Comparison of ENCODE assay signal across 10 cellular contexts in genomic region chr1:154767315-154768240, GRCh38.
DNase-seq lines count a peak whose midpoint lies in the region; ATAC-seq and TF ChIP-seq lines count a peak whose summit lies in the region.
"Had no signal": no experiment of that assay in that cellular context is flagged by ENCODE, and none has a peak within 500 bp of the region (broad histone marks: within the 10 kb centered on the region; RNA-seq: fewer than 3 reads in every experiment).

No MANE protein-coding gene starts in this region.

- no peak overlapping the region for H3K4me3 ChIP-seq in parathyroid adenoma (ENCODE audit: low read depth, low read length)

- no peak overlapping the region for H2AFZ ChIP-seq in parathyroid adenoma

- H3K9me3 ChIP-seq in parathyroid adenoma (ENCODE audit: control insufficient read depth, low read length): no peaks in the 10 kb centered on the region

- no peaks in the 10 kb centered on the region for H3K4me1 ChIP-seq in foreskin keratinocyte
- H3K4me1 ChIP-seq in parathyroid adenoma: no peaks in the 10 kb centered on the region

- H3K9ac ChIP-seq in parathyroid adenoma: no peak overlapping the region

- no peak overlapping the region for H3K27ac Mint-ChIP-seq in activated naive CD8-positive, alpha-beta T cell treated with anti-CD3 and anti-CD28 coated beads for 36 hours
- H3K27ac Mint-ChIP-seq: natural killer cell treated with Interleukin-12 subunit alpha and Interleukin-12 subunit beta and Interleukin-15 and Interleukin-18, amount 100 ng/mL, for 72 hours had no signal

- H3K4me2 ChIP-seq in parathyroid adenoma (ENCODE audit: low read length): no peak overlapping the region

- H3K27ac ChIP-seq in foreskin keratinocyte (no peak overlapping the region), parathyroid adenoma (peak overlapping the region; percentile 24)

- H3K9me3 Mint-ChIP-seq in activated naive CD8-positive, alpha-beta T cell treated with anti-CD3 and anti-CD28 coated beads for 36 hours: no peaks in the 10 kb centered on the region
- H3K9me3 Mint-ChIP-seq: natural killer cell treated with Interleukin-12 subunit alpha and Interleukin-12 subunit beta and Interleukin-15 and Interleukin-18, amount 100 ng/mL, for 72 hours had no signal

- ATAC-seq in foreskin keratinocyte (no peak), GM18909 (IDR thresholded peaks at IDR 0.05; ENCODE audit: poor library complexity, unreplicated experiment) (no peak)
- ATAC-seq: natural killer cell treated with Interleukin-12 subunit alpha and Interleukin-12 subunit beta and Interleukin-15 and Interleukin-18, amount 100 ng/mL, for 72 hours had no signal

- no peaks in the 10 kb centered on the region for H3K36me3 Mint-ChIP-seq in activated naive CD8-positive, alpha-beta T cell treated with anti-CD3 and anti-CD28 coated beads for 36 hours
- H3K36me3 Mint-ChIP-seq: natural killer cell treated with Interleukin-12 subunit alpha and Interleukin-12 subunit beta and Interleukin-15 and Interleukin-18, amount 100 ng/mL, for 72 hours had no signal

- no peaks in the 10 kb centered on the region for H3K36me3 ChIP-seq in parathyroid adenoma (ENCODE audit: control insufficient read depth, insufficient read depth, low read length)

- DNase-seq in GM04503 (ENCODE audit: low read depth) (peak; percentile 18), SHP77 treated with DMSO at 0.1 percent for 48 hours (lab: John Stamatoyannopoulos, UW) (peak; percentile 49), foreskin keratinocyte (peak; percentile 37 to 66), ecto neural progenitor cell (ENCODE audit: low spot score) (no peak), SKM-1 (lab: John Stamatoyannopoulos, UW; ENCODE audit: unreplicated experiment) (no peak)
- no peak for DNase-seq in activated naive CD8-positive, alpha-beta T cell treated with anti-CD3 and anti-CD28 coated beads for 36 hours
- DNase-seq: activated T-cell treated with anti-CD3 and anti-CD28 coated beads, Interleukin-2, amount 50 U/mL, for 1 hour had no signal

- no peak overlapping the region for H3K4me3 Mint-ChIP-seq in activated naive CD8-positive, alpha-beta T cell treated with anti-CD3 and anti-CD28 coated beads for 36 hours
- H3K4me3 Mint-ChIP-seq: natural killer cell treated with Interleukin-12 subunit alpha and Interleukin-12 subunit beta and Interleukin-15 and Interleukin-18, amount 100 ng/mL, for 72 hours had no signal

- peaks cover 32% of the 10 kb centered on the region for H3K27me3 ChIP-seq in foreskin keratinocyte
- H3K27me3 ChIP-seq in parathyroid adenoma (ENCODE audit: control insufficient read depth, insufficient read depth, low read length): no peaks in the 10 kb centered on the region

- TF ChIP-seq CTCF in foreskin keratinocyte (conservative IDR thresholded peaks at IDR 0.05): no peak
- TF ChIP-seq CTCF in parathyroid adenoma (IDR thresholded peaks at IDR 0.05): no peak

- H3K4me1 Mint-ChIP-seq in activated naive CD8-positive, alpha-beta T cell treated with anti-CD3 and anti-CD28 coated beads for 36 hours: peaks cover 14% of the 10 kb centered on the region

- no peaks in the 10 kb centered on the region for H3K79me2 ChIP-seq in parathyroid adenoma

- H3K27me3 Mint-ChIP-seq in activated naive CD8-positive, alpha-beta T cell treated with anti-CD3 and anti-CD28 coated beads for 36 hours: peaks cover 9% of the 10 kb centered on the region

Comparison
In these comparisons a context has a peak if more than half of its experiments do, and no peak if none do; other contexts are left out.
1. DNase-seq: peak in GM04503 (single experiment), SHP77 treated with DMSO at 0.1 percent for 48 hours (single experiment) and foreskin keratinocyte (2 of 2); none in activated naive CD8-positive, alpha-beta T cell treated with anti-CD3 and anti-CD28 coated beads for 36 hours (single experiment), ecto neural progenitor cell (single experiment) and SKM-1 (single experiment).